8 cellular contexts compared by ENCODE assay signal in genomic region chr7:106056513-106057203, GRCh38. TPM values are rescaled to one million over a fixed set of nuclear protein-coding genes. Genes with fewer than 3 reads are reported as not detected.
A peak's percentile ranks its signal among the peaks of the same experiment; 100 is the strongest.
DNase-seq lines count a peak whose midpoint lies in the region; ATAC-seq and TF ChIP-seq lines count a peak whose summit lies in the region.

No MANE protein-coding gene starts in this region.

- H3K79me2 ChIP-seq in SU-DHL-6 (ENCODE audit: insufficient read depth, low read length): peaks cover 36% of the 10 kb centered on the region

- H3K9me2 ChIP-seq in SU-DHL-6 (replicated peaks; ENCODE audit: insufficient read depth, low read length): no peaks in the 10 kb centered on the region

- 39 to 52% methylated on average over 9 of the region's 9 CpGs for WGBS in sigmoid colon, 2 donors

- peak overlapping the region; percentile 70 for H3K4me2 ChIP-seq in SU-DHL-6 (ENCODE audit: low read depth, low read length, poor library complexity, severe bottlenecking)

- H3K9ac ChIP-seq in SU-DHL-6 (ENCODE audit: low read length) (peak overlapping the region; percentile 70), adipocyte (ENCODE audit: low read length) (no peak overlapping the region)

- no peak overlapping the region for H2AFZ ChIP-seq in SU-DHL-6 (ENCODE audit: low read depth, low read length, severe bottlenecking)

- POLR2A ChIA-PET in HEK293T (lab: Yijun Ruan, JAX): interaction anchor here (0.6 kb wide), 1 partner anchor 29 kb away, joined by 3 read pairs; no protein-coding TSS in a partner anchor

- CTCF ChIA-PET in HEK293T (lab: Yijun Ruan, JAX): interaction anchor here (0.6 to 1.5 kb wide), 3 partner anchors 96 to 831 kb away, joined by 3 to 13 read pairs (median 4); no protein-coding TSS in a partner anchor

- no peak overlapping the region; the same call in 1 of the 2 replicates for H3K4me3 ChIP-seq in GM12864 (ENCODE audit: low read depth, low read length)
- H3K4me3 ChIP-seq in SU-DHL-6 (ENCODE audit: insufficient read depth, low read length, poor library complexity, severe bottlenecking): peak overlapping the region; percentile 46
- H3K4me3 ChIP-seq in adipocyte (ENCODE audit: low read length): no peak overlapping the region
- no peak overlapping the region for H3K4me3 ChIP-seq in left ventricle myocardium inferior
- no peak overlapping the region for H3K4me3 ChIP-seq in sigmoid colon

- no peak for TF ChIP-seq EP300 in sigmoid colon (IDR thresholded peaks at IDR 0.05)

- H3K9me3 ChIP-seq in SU-DHL-6 (ENCODE audit: insufficient read depth, low read length) (0 out of 2 replicates have a peak, but pooled peaks cover 7% of the 10 kb centered on the region), adipocyte (ENCODE audit: control insufficient read depth, low read length) (no peaks in the 10 kb centered on the region), left ventricle myocardium inferior (replicated peaks) (peaks cover 1% of the 10 kb centered on the region), sigmoid colon (no peaks in the 10 kb centered on the region)

- peaks cover 91% of the 10 kb centered on the region for H3F3A ChIP-seq in SU-DHL-6 (ENCODE audit: insufficient read depth)

- H3K36me3 ChIP-seq in SU-DHL-6 (ENCODE audit: low read length): peaks cover 5% of the 10 kb centered on the region; the same call in 1 of the 2 replicates
- no peaks in the 10 kb centered on the region for H3K36me3 ChIP-seq in adipocyte (ENCODE audit: control insufficient read depth, insufficient read depth, low read length, severe bottlenecking)
- no peaks in the 10 kb centered on the region for H3K36me3 ChIP-seq in left ventricle myocardium inferior
- no peaks in the 10 kb centered on the region for H3K36me3 ChIP-seq in sigmoid colon

- ATAC-seq in HG02840 (IDR thresholded peaks at IDR 0.05; ENCODE audit: low FRiP score, unreplicated experiment): no peak

- TF ChIP-seq CTCF in GM12864 (IDR thresholded peaks at IDR 0.05; ENCODE audit: low read depth, low read length, missing control alignments) (peak; percentile 96), SU-DHL-6 (IDR thresholded peaks at IDR 0.05; ENCODE audit: insufficient read depth, low read length, poor library complexity, severe bottlenecking) (peak; percentile 88), left ventricle myocardium inferior (IDR thresholded peaks at IDR 0.05; ENCODE audit: borderline replicate concordance) (peak; percentile 92), sigmoid colon (IDR thresholded peaks at IDR 0.05) (peak; percentile 80 to 94 (median 86))

- H3K27me3 ChIP-seq in SU-DHL-6 (ENCODE audit: low read length) (no peaks in the 10 kb centered on the region), adipocyte (replicated peaks; ENCODE audit: control insufficient read depth, insufficient read depth, low read length) (peaks cover 5% of the 10 kb centered on the region), left ventricle myocardium inferior (ENCODE audit: low read depth) (no peaks in the 10 kb centered on the region), sigmoid colon (no peaks in the 10 kb centered on the region)

- H3K4me1 ChIP-seq in adipocyte (ENCODE audit: control insufficient read depth, insufficient read depth, low read length) (no peaks in the 10 kb centered on the region), left ventricle myocardium inferior (peaks cover 22% of the 10 kb centered on the region), sigmoid colon (peaks cover 0 to 49% (median 36%) of the 10 kb centered on the region in 4 donors)

- TF ChIP-seq POLR2A in sigmoid colon (IDR thresholded peaks at IDR 0.05): no peak

- DNase-seq in GM12864 (ENCODE audit: low read depth) (no peak), HEK293T (ENCODE audit: extremely low spot score) (peak; percentile 82), NCI-H1092 treated with DMSO at 0.1 percent for 48 hours (lab: John Stamatoyannopoulos, UW) (peak; percentile 80), adipocyte (ENCODE audit: low read depth) (peak; percentile 78), left ventricle myocardium inferior (peak; percentile 57), sigmoid colon (peak; percentile 90)

- intact Hi-C loops in left ventricle myocardium inferior (cut with micrococcal nuclease) (loop anchor here (2.0 kb wide), 1 partner anchor 98 kb away; no protein-coding TSS in a partner anchor), sigmoid colon (cut with DNase I) (loop anchor here (1.0 to 10.0 kb wide), 2 partner anchors 98 to 368 kb away; no protein-coding TSS in a partner anchor)

- peak overlapping the region; percentile 97 for H3K27ac ChIP-seq in SU-DHL-6 (ENCODE audit: low read depth, low read length)
- H3K27ac ChIP-seq in left ventricle myocardium inferior (replicated peaks): no peak overlapping the region
- H3K27ac ChIP-seq in sigmoid colon: peak overlapping the region in 2 of 4 donors; percentile 72 to 89

- no peaks in the 10 kb centered on the region for H4K20me1 ChIP-seq in SU-DHL-6 (ENCODE audit: low read depth, low read length)

TF ChIP-seq in HEK293T, 16 proteins besides CTCF, POLR2A, EP300 and RAD21:
- no peak for TF ChIP-seq PKNOX1 (IDR thresholded peaks at IDR 0.05)
- TF ChIP-seq NFRKB (IDR thresholded peaks at IDR 0.05): no peak
- no peak for TF ChIP-seq TARDBP (IDR thresholded peaks at IDR 0.05)
- TF ChIP-seq ELF4 (IDR thresholded peaks at IDR 0.05): no peak
- no peak for TF ChIP-seq LEF1 (IDR thresholded peaks at IDR 0.05; ENCODE audit: borderline replicate concordance)
- no peak for TF ChIP-seq ARNT (IDR thresholded peaks at IDR 0.05)
- no peak for TF ChIP-seq FOXK2 (IDR thresholded peaks at IDR 0.05)
- TF ChIP-seq BHLHE40 (IDR thresholded peaks at IDR 0.05; ENCODE audit: borderline replicate concordance): no peak
- no peak for TF ChIP-seq ZNF384 (IDR thresholded peaks at IDR 0.05)

RNA-seq across cellular contexts. Expression of gene SYPL1, which starts 55.5 kb away (rescaled TPM):
- total RNA-seq in left ventricle myocardium inferior: 83.6 TPM
- total RNA-seq in sigmoid colon: 100 to 1,000 TPM in 3 of 4 donors, 10 to 100 TPM in 1; 99.5 to 184 (median 144) TPM
- 10 to 100 TPM; 21.0 to 84.0 (median 24.3) TPM for polyA plus RNA-seq in sigmoid colon
